In genomic region chr4:3292571-3293409, GRCh38 we compare ENCODE assay signal across 8 cellular contexts. TPM values are rescaled to one million over a fixed set of nuclear protein-coding genes. Genes with fewer than 3 reads are reported as not detected.
DNase-seq lines count a peak whose midpoint lies in the region; ATAC-seq and TF ChIP-seq lines count a peak whose summit lies in the region.

RGS12 (plus strand) TSS chr4:3293021; CDS start chr4:3316171, 23,150 bp downstream.

- H3K36me3 ChIP-seq in kidney epithelial cell (ENCODE audit: control insufficient read depth, insufficient read depth, low read length): no peaks in the 10 kb centered on the region

- peaks cover 3% of the 10 kb centered on the region for H3K27me3 ChIP-seq in kidney epithelial cell (ENCODE audit: control insufficient read depth, insufficient read depth, low read length)

- ATAC-seq in GM18868 (IDR thresholded peaks at IDR 0.05; ENCODE audit: unreplicated experiment) (peak; percentile 80), HG03159 (IDR thresholded peaks at IDR 0.05; ENCODE audit: unreplicated experiment) (peak; percentile 52)

- peak within 1 kb of the TSS; percentile 79 for H3K4me3 ChIP-seq in kidney epithelial cell (ENCODE audit: low read depth, low read length)

- DNase-seq in 8988T (peak; percentile 100), NCI-H2227 treated with DMSO at 0.1 percent for 48 hours (lab: John Stamatoyannopoulos, UW) (peak; percentile 78), cerebellum (ENCODE audit: low spot score) (peak; percentile 100), kidney epithelial cell (ENCODE audit: low read depth) (peak; percentile 63)
- DNase-seq in activated CD4-positive, alpha-beta T cell treated with anti-CD3 and anti-CD28 coated beads for 24 hours (ENCODE audit: low read depth in 2 of 2): peak; percentile 80 to 88
- DNase-seq in stimulated activated CD4-positive, alpha-beta T cell treated with anti-CD3 and anti-CD28 coated beads, Interleukin-15, amount 100 ng/mL, for 1 hour (ENCODE audit: low read depth in 1 of 2, low spot score in 1 of 2): peak; percentile 71 to 81

- no peak for TF ChIP-seq CTCF in kidney epithelial cell (IDR thresholded peaks at IDR 0.05; ENCODE audit: insufficient read depth, low read length, poor library complexity, severe bottlenecking)

RNA-seq across cellular contexts. Expression of gene RGS12, which starts in this region (rescaled TPM):
- total RNA-seq in cerebellum (87.5 TPM), kidney epithelial cell (28.7 and 29.2 TPM in 2 replicates)

Comparison
In these comparisons a context has a peak if more than half of its experiments do, and no peak if none do; other contexts are left out.
1. Peak in every context shown above with its lines: DNase-seq, ATAC-seq and H3K4me3 ChIP-seq.